ENCODE assay signal across 17 cellular contexts in the genomic region with DNA sequence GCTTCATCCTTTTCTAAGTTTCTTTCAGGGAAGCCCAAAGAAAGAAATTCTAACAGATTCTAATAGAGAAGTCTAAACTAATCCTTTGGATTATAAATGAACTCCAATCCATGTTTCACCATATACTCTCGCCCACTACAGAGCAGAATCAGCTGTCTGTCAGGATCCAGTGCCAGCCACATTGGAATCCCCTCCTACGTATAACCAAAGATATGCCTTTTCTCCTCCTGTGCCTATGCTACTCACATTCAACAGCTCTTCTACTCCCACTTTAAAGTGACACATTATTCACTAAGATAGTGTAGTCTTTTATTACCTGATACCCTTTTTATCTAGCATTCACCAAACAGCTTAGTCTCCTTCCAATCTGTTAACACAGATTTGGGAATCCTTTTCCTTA. TPM values are rescaled to one million over a fixed set of nuclear protein-coding genes. Genes with fewer than 3 reads are reported as not detected.
DNase-seq lines count a peak whose midpoint lies in the region; ATAC-seq, FAIRE-seq and TF ChIP-seq lines count a peak whose summit lies in the region.
"Had no signal": no experiment of that assay in that cellular context is flagged by ENCODE, and none has a peak within 500 bp of the region (broad histone marks: within the 10 kb centered on the region; RNA-seq: fewer than 3 reads in every experiment).

No MANE protein-coding gene starts in this region.

- H3K9me3 ChIP-seq in breast epithelium (no peaks in the 10 kb centered on the region), prostate gland (no peaks in the 10 kb centered on the region), heart left ventricle (no peaks in the 10 kb centered on the region)

- H3K27ac ChIP-seq in breast epithelium: peak overlapping the region in 1 of 2 donors; percentile 37
- H3K27ac ChIP-seq in prostate gland: no peak overlapping the region
- no peak overlapping the region for H3K27ac ChIP-seq in heart left ventricle

- H3K36me3 ChIP-seq in breast epithelium (no peaks in the 10 kb centered on the region), prostate gland (peaks cover 0 to 14% of the 10 kb centered on the region in 2 donors), heart left ventricle (peaks cover 0 to 62% (median 60%) of the 10 kb centered on the region in 9 donors)

- intact Hi-C loops in MCF 10A (cut with micrococcal nuclease) (loop anchor here (5.0 kb wide), 1 partner anchor 43 kb away; no protein-coding TSS in a partner anchor), breast epithelium (cut with DNase I; ENCODE audit: low total_unique reads) (no loop called here), prostate gland (cut with DNase I) (no loop called here), heart left ventricle (cut with DNase I) (loop anchor here in 3 of 10 donors (5.0 kb wide), 1 partner anchor 43 kb away; no protein-coding TSS in a partner anchor)
- intact Hi-C loops in activated T-helper 2 cell treated with anti-CD3 and anti-CD28 coated beads, Interferon-gamma antibody, Interleukin-2, Interleukin-4, amounts not matched to agents 10 μg/mL and 5 μg/mL and 100 μg/mL, durations not matched to agents 14 hours and 24 hours and 36 hours (cut with micrococcal nuclease): loop anchor here (10.0 kb wide), 1 partner anchor 1870 kb away; the partner anchor contains the start of gene IFI16

- BruUV-seq in MCF 10A (replicated peaks; lab: Mats Ljungman, UMichigan): no TSS peak

- H3K27me3 ChIP-seq in breast epithelium (no peaks in the 10 kb centered on the region), prostate gland (replicated peaks; ENCODE audit: insufficient read depth) (no peaks in the 10 kb centered on the region), heart left ventricle (no peaks in the 10 kb centered on the region)

- DNase-seq in MCF 10A (ENCODE audit: unreplicated experiment) (no peak), breast epithelium (ENCODE audit: low spot score in 2 of 2) (no peak), immature natural killer cell (no peak), type B pancreatic cell (ENCODE audit: extremely low spot score, unreplicated experiment) (no peak), prostate gland (ENCODE audit: low spot score) (no peak), GM12892 (ENCODE audit: insufficient read length) (no peak), heart left ventricle (no peak)
- DNase-seq in activated T-helper 2 cell treated with anti-CD3 and anti-CD28 coated beads, Interferon-gamma antibody, Interleukin-2, Interleukin-4, amounts not matched to agents 10 μg/mL and 5 μg/mL and 100 μg/mL, durations not matched to agents 14 hours and 24 hours and 36 hours (ENCODE audit: low spot score): no peak
- DNase-seq: activated B cell treated with CpG ODN at 0.5 μM for 24 hours; effector CD8-positive, alpha-beta T cell; foreskin melanocyte; KBM-7; NCI-H1436; NCI-H345; occipital lobe had no signal

- POLR2A ChIA-PET in MCF 10A (lab: Yijun Ruan, JAX): interaction anchor here (0.6 to 5.9 kb wide), 3 partner anchors 10 to 46 kb away, joined by 3 to 64 read pairs (median 45); no protein-coding TSS in a partner anchor

- peaks cover 63% of the 10 kb centered on the region for H3K36me3 Mint-ChIP-seq in MCF 10A (ENCODE audit: insufficient read depth, unreplicated experiment)
- peaks cover 78% of the 10 kb centered on the region for H3K36me3 Mint-ChIP-seq in activated T-helper 2 cell treated with anti-CD3 and anti-CD28 coated beads, Interferon-gamma antibody, Interleukin-2, Interleukin-4, amounts not matched to agents 10 μg/mL and 5 μg/mL and 100 μg/mL, durations not matched to agents 14 hours and 24 hours and 36 hours (ENCODE audit: low read depth)
- H3K36me3 Mint-ChIP-seq in immature natural killer cell: peaks cover 21 to 39% (median 29%) of the 10 kb centered on the region in 3 donors
- H3K36me3 Mint-ChIP-seq in type B pancreatic cell: peaks cover 34% of the 10 kb centered on the region

- H3K27me3 Mint-ChIP-seq in MCF 10A (ENCODE audit: insufficient read depth, unreplicated experiment): no peaks in the 10 kb centered on the region
- no peaks in the 10 kb centered on the region for H3K27me3 Mint-ChIP-seq in activated T-helper 2 cell treated with anti-CD3 and anti-CD28 coated beads, Interferon-gamma antibody, Interleukin-2, Interleukin-4, amounts not matched to agents 10 μg/mL and 5 μg/mL and 100 μg/mL, durations not matched to agents 14 hours and 24 hours and 36 hours (ENCODE audit: low read depth)
- peaks cover 2 to 17% (median 12%) of the 10 kb centered on the region in 3 donors for H3K27me3 Mint-ChIP-seq in immature natural killer cell (ENCODE audit: low read depth in 3 of 3)
- no peaks in the 10 kb centered on the region for H3K27me3 Mint-ChIP-seq in type B pancreatic cell
- H3K27me3 Mint-ChIP-seq: activated B cell treated with CpG ODN at 0.5 μM for 24 hours had no signal

- CTCF ChIA-PET in MCF 10A (lab: Yijun Ruan, JAX): interaction anchor here (0.5 to 19.9 kb wide), 13 partner anchors 9 to 1016 kb away, joined by 3 to 419 read pairs (median 6); no protein-coding TSS in a partner anchor

- 87% methylated on average over 2 of the region's 2 CpGs for WGBS in prostate gland
- 87 to 93% (median 90%) methylated on average over 2 of the region's 2 CpGs for WGBS in heart left ventricle, 4 donors

- H3K27ac Mint-ChIP-seq in MCF 10A (ENCODE audit: low read depth, unreplicated experiment) (peak overlapping the region; percentile 76), immature natural killer cell (peak overlapping the region; percentile 4 to 99 (median 78)), type B pancreatic cell (peak overlapping the region; percentile 98)
- H3K27ac Mint-ChIP-seq in activated T-helper 2 cell treated with anti-CD3 and anti-CD28 coated beads, Interferon-gamma antibody, Interleukin-2, Interleukin-4, amounts not matched to agents 10 μg/mL and 5 μg/mL and 100 μg/mL, durations not matched to agents 14 hours and 24 hours and 36 hours: peak overlapping the region; percentile 70
- H3K27ac Mint-ChIP-seq: activated B cell treated with CpG ODN at 0.5 μM for 24 hours had no signal

- FAIRE-seq in GM12892 (lab: Jason Lieb, UNC): no peak

- H3K4me3 ChIP-seq in breast epithelium (no peak overlapping the region), prostate gland (no peak overlapping the region), heart left ventricle (no peak overlapping the region)

- no peak for ATAC-seq in heart left ventricle
- ATAC-seq: HCT116, SK-N-SH treated with all-trans-retinoic acid at 6 μM for 48 hours had no signal

- peaks cover 0 to 21% of the 10 kb centered on the region in 2 donors for H3K4me1 ChIP-seq in breast epithelium
- H3K4me1 ChIP-seq in prostate gland (replicated peaks): peaks cover 6% of the 10 kb centered on the region
- peaks cover 0 to 47% (median 22%) of the 10 kb centered on the region in 12 donors for H3K4me1 ChIP-seq in heart left ventricle

- H3K4me1 Mint-ChIP-seq in MCF 10A (ENCODE audit: insufficient read depth, unreplicated experiment) (peaks cover 43% of the 10 kb centered on the region), immature natural killer cell (peaks cover 76 to 89% of the 10 kb centered on the region in 2 donors), type B pancreatic cell (ENCODE audit: unreplicated experiment) (peaks cover 44% of the 10 kb centered on the region)
- H3K4me1 Mint-ChIP-seq in activated T-helper 2 cell treated with anti-CD3 and anti-CD28 coated beads, Interferon-gamma antibody, Interleukin-2, Interleukin-4, amounts not matched to agents 10 μg/mL and 5 μg/mL and 100 μg/mL, durations not matched to agents 14 hours and 24 hours and 36 hours (ENCODE audit: low read depth): peaks cover 63% of the 10 kb centered on the region

- TF ChIP-seq POLR2A in breast epithelium (IDR thresholded peaks at IDR 0.05): no peak
- TF ChIP-seq POLR2A in prostate gland (IDR thresholded peaks at IDR 0.05): no peak
- TF ChIP-seq POLR2A in GM12892 (IDR thresholded peaks at IDR 0.05; ENCODE audit: low read depth, low read length): no peak
- TF ChIP-seq POLR2A in heart left ventricle (IDR thresholded peaks at IDR 0.05): no peak

- TF ChIP-seq CTCF in MCF 10A (IDR thresholded peaks at IDR 0.05; ENCODE audit: unreplicated experiment) (no peak), breast epithelium (IDR thresholded peaks at IDR 0.05) (no peak), type B pancreatic cell (conservative IDR thresholded peaks at IDR 0.05) (no peak), prostate gland (IDR thresholded peaks at IDR 0.05) (no peak), heart left ventricle (IDR thresholded peaks at IDR 0.05) (no peak)

- H3K4me3 Mint-ChIP-seq in MCF 10A (ENCODE audit: unreplicated experiment) (no peak overlapping the region), immature natural killer cell (peak overlapping the region in 3 of 5 donors; percentile 12 to 88 (median 16)), type B pancreatic cell (peak overlapping the region; percentile 96)
- peak overlapping the region; percentile 98 for H3K4me3 Mint-ChIP-seq in activated T-helper 2 cell treated with anti-CD3 and anti-CD28 coated beads, Interferon-gamma antibody, Interleukin-2, Interleukin-4, amounts not matched to agents 10 μg/mL and 5 μg/mL and 100 μg/mL, durations not matched to agents 14 hours and 24 hours and 36 hours (ENCODE audit: low read depth)
- H3K4me3 Mint-ChIP-seq: activated B cell treated with CpG ODN at 0.5 μM for 24 hours had no signal

- H3K9me3 Mint-ChIP-seq in MCF 10A (ENCODE audit: unreplicated experiment) (no peaks in the 10 kb centered on the region), immature natural killer cell (no peaks in the 10 kb centered on the region), type B pancreatic cell (no peaks in the 10 kb centered on the region)
- no peaks in the 10 kb centered on the region for H3K9me3 Mint-ChIP-seq in activated T-helper 2 cell treated with anti-CD3 and anti-CD28 coated beads, Interferon-gamma antibody, Interleukin-2, Interleukin-4, amounts not matched to agents 10 μg/mL and 5 μg/mL and 100 μg/mL, durations not matched to agents 14 hours and 24 hours and 36 hours
- H3K9me3 Mint-ChIP-seq: activated B cell treated with CpG ODN at 0.5 μM for 24 hours had no signal

RNA-seq across cellular contexts. Expression of gene ETV3, which starts 3.1 kb away (rescaled TPM):
- total RNA-seq in MCF 10A (2022): 28.6 and 35.0 TPM in 2 replicates
- total RNA-seq in breast epithelium: 10 to 100 TPM; 20.0 to 28.0 (median 22.0) TPM
- 240 TPM in 2 replicates for total RNA-seq in activated T-helper 2 cell treated with anti-CD3 and anti-CD28 coated beads, Interferon-gamma antibody, Interleukin-2, Interleukin-4, amounts not matched to agents 10 μg/mL and 5 μg/mL and 100 μg/mL, durations not matched to agents 14 hours and 24 hours and 36 hours
- polyA plus RNA-seq in immature natural killer cell: 10 to 100 TPM in 2 of 3 donors, 1 to 10 TPM in 1; 6.6 to 22.0 (median 20.5) TPM
- total RNA-seq in type B pancreatic cell (ENCODE audit: low replicate concordance): 41.0 and 90.4 TPM in 2 replicates
- total RNA-seq in prostate gland: 10 to 100 TPM; 23.4 to 33.3 TPM
- polyA plus RNA-seq in GM12892 (2012; ENCODE audit: missing spikeins): 6.6 TPM
- total RNA-seq in heart left ventricle: 10 to 100 TPM in 8 of 9 donors, 1 to 10 TPM in 1; 9.4 to 24.3 (median 16.5) TPM
- 1 to 10 TPM; 4.5 to 9.9 TPM for polyA plus RNA-seq in heart left ventricle

RNA-seq across cellular contexts. Expression of gene ETV3L, which starts 35.5 kb away (rescaled TPM):
- total RNA-seq in MCF 10A (2022): not detected in 2 replicates
- total RNA-seq in breast epithelium: not detected
- not detected in 2 replicates for total RNA-seq in activated T-helper 2 cell treated with anti-CD3 and anti-CD28 coated beads, Interferon-gamma antibody, Interleukin-2, Interleukin-4, amounts not matched to agents 10 μg/mL and 5 μg/mL and 100 μg/mL, durations not matched to agents 14 hours and 24 hours and 36 hours
- not detected for polyA plus RNA-seq in immature natural killer cell
- not detected in 2 replicates for total RNA-seq in type B pancreatic cell (ENCODE audit: low replicate concordance)
- not detected for total RNA-seq in prostate gland
- 1.5 TPM for polyA plus RNA-seq in GM12892 (2012; ENCODE audit: missing spikeins)
- not detected for total RNA-seq in heart left ventricle
- polyA plus RNA-seq in heart left ventricle: not detected
- total RNA-seq: activated B cell treated with CpG ODN at 0.5 μM for 24 hours, occipital lobe had no signal

Comparison
In these comparisons a context has a peak if more than half of its experiments do, and no peak if none do; other contexts are left out.
1. intact Hi-C loops: an anchor here in MCF 10A (5.0 kb wide) and activated T-helper 2 cell treated with anti-CD3 and anti-CD28 coated beads, Interferon-gamma antibody, Interleukin-2, Interleukin-4, amounts not matched to agents 10 μg/mL and 5 μg/mL and 100 μg/mL, durations not matched to agents 14 hours and 24 hours and 36 hours (10.0 kb wide); none called in breast epithelium and prostate gland.